Comparison of ENCODE assay signal across 24 cellular contexts in the genomic region with DNA sequence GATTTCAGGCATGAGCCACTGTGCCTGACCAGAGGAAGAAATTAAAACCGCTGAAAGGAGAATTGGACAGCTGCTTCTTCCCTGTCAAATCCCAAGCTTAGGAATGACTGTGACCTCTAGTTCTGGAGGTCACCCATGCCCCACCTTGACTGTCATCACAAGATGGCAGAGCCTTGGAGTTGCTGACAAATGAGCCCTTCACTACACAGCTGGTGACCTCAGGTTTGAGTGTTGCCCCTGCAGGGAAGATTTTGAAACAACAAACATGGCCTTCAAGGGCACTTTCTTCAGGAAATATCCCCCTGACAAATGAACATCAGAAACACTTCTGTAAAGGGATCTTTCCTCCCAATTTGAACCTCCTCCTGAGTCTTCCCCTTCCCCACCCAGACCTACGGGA.
"Had no signal": no experiment of that assay in that cellular context is flagged by ENCODE, and none has a peak within 500 bp of the region (broad histone marks: within the 10 kb centered on the region; RNA-seq: fewer than 3 reads in every experiment).

No MANE protein-coding gene starts in this region.

- H3K27ac ChIP-seq: coronary artery, esophagus squamous epithelium, gastrocnemius medialis, left ventricle myocardium inferior, sigmoid colon, transverse colon, vagina had no signal

- H3K4me3 ChIP-seq: coronary artery, esophagus squamous epithelium, gastrocnemius medialis, left ventricle myocardium inferior, sigmoid colon, smooth muscle cell, transverse colon, vagina had no signal

- H3K4me1 ChIP-seq: esophagus squamous epithelium, gastrocnemius medialis, left ventricle myocardium inferior, sigmoid colon, transverse colon, vagina had no signal

- ATAC-seq: activated T-cell treated with anti-CD3 and anti-CD28 coated beads, Interleukin-2, amount 50 U/mL, for 4 hours; gastrocnemius medialis; natural killer cell treated with Interleukin-12 subunit alpha and Interleukin-12 subunit beta and Interleukin-15 and Interleukin-18, amount 100 ng/mL, for 72 hours; stimulated activated naive B cell treated with anti-CD40 and anti-IgM and Interleukin-4, amounts not matched to agents 10 μg/mL and 1 μg/mL and 100 μg/mL, for 72 hours; WTC11 had no signal

- H3K27me3 ChIP-seq: esophagus squamous epithelium, gastrocnemius medialis, sigmoid colon, transverse colon, vagina had no signal

- DNase-seq: activated CD4-positive, alpha-beta T cell treated with anti-CD3 and anti-CD28 coated beads, Interleukin-2, amount 50 U/mL, for 4 hours; activated CD8-positive, alpha-beta memory T cell treated with anti-CD3 and anti-CD28 coated beads for 24 hours; activated CD8-positive, alpha-beta memory T cell treated with anti-CD3 and anti-CD28 coated beads, Interleukin-2, amount 50 U/mL, for 4 hours; activated naive CD4-positive, alpha-beta T cell treated with anti-CD3 and anti-CD28 coated beads for 36 hours; activated naive CD8-positive, alpha-beta T cell treated with anti-CD3 and anti-CD28 coated beads, Interleukin-2, amount 10 ng/mL, durations not matched to agents 7 days and 5 days; activated T-cell treated with anti-CD3 and anti-CD28 coated beads, Interleukin-2, amount 50 U/mL, for 4 hours; amygdala; esophagus squamous epithelium; gastrocnemius medialis; hippocampal formation; left ventricle myocardium inferior; occipital lobe; sigmoid colon; stimulated activated CD4-positive, alpha-beta T cell treated with anti-CD3 and anti-CD28 coated beads, Interleukin-2, amount 100 ng/mL, for 48 hours; stimulated activated CD8-positive, alpha-beta memory T cell treated with anti-CD3 and anti-CD28 coated beads, Interleukin-4, amount 100 ng/mL, for 48 hours; stimulated activated naive B cell treated with anti-CD40 and anti-IgM and Interleukin-4, amounts not matched to agents 10 μg/mL and 1 μg/mL and 100 μg/mL, for 72 hours; T-helper 1 cell; T-helper 9 cell; transverse colon had no signal

- H3K36me3 ChIP-seq: esophagus squamous epithelium, gastrocnemius medialis, left ventricle myocardium inferior, sigmoid colon, transverse colon, vagina had no signal

- H3K9me3 ChIP-seq: esophagus squamous epithelium, gastrocnemius medialis, left ventricle myocardium inferior, sigmoid colon, transverse colon, vagina had no signal
